ENCODE assay signal across 10 cellular contexts in genomic region chr3:135559802-135560201, GRCh38.
"Had no signal": no experiment of that assay in that cellular context is flagged by ENCODE, and none has a peak within 500 bp of the region (broad histone marks: within the 10 kb centered on the region; RNA-seq: fewer than 3 reads in every experiment).

No MANE protein-coding gene starts in this region.

- ATAC-seq: GM23338, HCT116 had no signal

- H2AFZ ChIP-seq: GM23248, GM23338 had no signal

- H3K4me3 ChIP-seq: GM23248, GM23338, HAP-1 had no signal

- H3K27ac ChIP-seq: GM23248 had no signal

- DNase-seq: GM23248, GOT3, H7, H9, HCEC 1CT, HFFc6 had no signal

- FAIRE-seq: H54 had no signal

- H3K9ac ChIP-seq: GM23248 had no signal

- H3K36me3 ChIP-seq: HAP-1 had no signal

- H3K4me1 ChIP-seq: HAP-1 had no signal

- H3K4me2 ChIP-seq: GM23338 had no signal

- H3K9me3 ChIP-seq: HAP-1 had no signal
